ENCODE assay signal across 11 cellular contexts in the genomic region with DNA sequence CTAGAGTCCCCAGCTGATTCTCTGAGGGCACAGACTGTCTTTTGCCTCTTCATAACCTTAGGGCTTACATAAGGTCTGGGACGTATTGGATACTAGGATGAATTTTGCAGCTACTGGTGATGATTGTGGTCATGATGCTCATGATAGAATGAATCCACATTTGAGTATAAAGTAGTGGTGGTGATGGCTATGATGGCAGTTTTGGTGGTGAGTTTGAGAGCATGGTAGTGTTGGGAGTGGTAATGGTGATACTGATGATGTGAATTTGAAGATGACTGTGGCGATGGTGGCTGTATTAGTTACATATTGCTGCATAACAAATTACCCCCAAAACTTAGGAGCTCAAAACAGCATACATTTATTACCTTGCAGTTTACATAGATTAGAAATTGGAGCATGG. TPM values are rescaled to one million over a fixed set of nuclear protein-coding genes. Genes with fewer than 3 reads are reported as not detected.
DNase-seq lines count a peak whose midpoint lies in the region; ATAC-seq lines count a peak whose summit lies in the region.
"Had no signal": no experiment of that assay in that cellular context is flagged by ENCODE, and none has a peak within 500 bp of the region (broad histone marks: within the 10 kb centered on the region; RNA-seq: fewer than 3 reads in every experiment).

No MANE protein-coding gene starts in this region.

- no peak overlapping the region for H3K4me3 Mint-ChIP-seq in activated CD4-positive, alpha-beta T cell treated with anti-CD3 and anti-CD28 coated beads for 36 hours
- no peak overlapping the region for H3K4me3 Mint-ChIP-seq in activated T-cell treated with anti-CD3 and anti-CD28 coated beads, Interleukin-2, amount 50 U/mL, for 4 hours
- H3K4me3 Mint-ChIP-seq in activated naive CD8-positive, alpha-beta T cell, result peak overlapping the region; percentile 8
- H3K4me3 Mint-ChIP-seq in activated naive CD8-positive, alpha-beta T cell treated with anti-CD3 and anti-CD28 coated beads for 36 hours, result no peak overlapping the region
- H3K4me3 Mint-ChIP-seq in stimulated activated effector memory CD8-positive, alpha-beta T cell treated with anti-CD3 and anti-CD28 coated beads, Interleukin-12 subunit alpha, Interleukin-12 subunit beta, amount 100 ng/mL, for 72 hours, result no peak overlapping the region
- H3K4me3 Mint-ChIP-seq: CD4-positive, alpha-beta T cell had no signal

- peak overlapping the region; percentile 5 for H3K27ac Mint-ChIP-seq in activated CD4-positive, alpha-beta T cell treated with anti-CD3 and anti-CD28 coated beads for 36 hours
- H3K27ac Mint-ChIP-seq in activated naive CD8-positive, alpha-beta T cell, result peak overlapping the region; percentile 85
- no peak overlapping the region for H3K27ac Mint-ChIP-seq in activated naive CD8-positive, alpha-beta T cell treated with anti-CD3 and anti-CD28 coated beads for 36 hours
- H3K27ac Mint-ChIP-seq in stimulated activated effector memory CD8-positive, alpha-beta T cell treated with anti-CD3 and anti-CD28 coated beads, Interleukin-12 subunit alpha, Interleukin-12 subunit beta, amount 100 ng/mL, for 72 hours, result no peak overlapping the region
- H3K27ac Mint-ChIP-seq: CD4-positive, alpha-beta T cell had no signal

- H3K36me3 Mint-ChIP-seq in activated CD4-positive, alpha-beta T cell treated with anti-CD3 and anti-CD28 coated beads for 36 hours (ENCODE audit: low read depth), result no peaks in the 10 kb centered on the region
- no peaks in the 10 kb centered on the region for H3K36me3 Mint-ChIP-seq in activated T-cell treated with anti-CD3 and anti-CD28 coated beads, Interleukin-2, amount 50 U/mL, for 4 hours (ENCODE audit: insufficient read depth)
- H3K36me3 Mint-ChIP-seq in activated naive CD8-positive, alpha-beta T cell, result no peaks in the 10 kb centered on the region
- no peaks in the 10 kb centered on the region for H3K36me3 Mint-ChIP-seq in activated naive CD8-positive, alpha-beta T cell treated with anti-CD3 and anti-CD28 coated beads for 36 hours
- peaks cover 6% of the 10 kb centered on the region for H3K36me3 Mint-ChIP-seq in stimulated activated effector memory CD8-positive, alpha-beta T cell treated with anti-CD3 and anti-CD28 coated beads, Interleukin-12 subunit alpha, Interleukin-12 subunit beta, amount 100 ng/mL, for 72 hours

- no peak for DNase-seq in activated CD4-positive, alpha-beta T cell treated with anti-CD3 and anti-CD28 coated beads for 36 hours
- no peak for DNase-seq in activated CD4-positive, alpha-beta T cell treated with anti-CD3 and anti-CD28 coated beads for 4 hours
- DNase-seq in activated T-cell treated with anti-CD3 and anti-CD28 coated beads, Interleukin-2, amount 50 U/mL, for 4 hours, result no peak
- no peak for DNase-seq in activated T-cell treated with anti-CD3 and anti-CD28 coated beads, Interleukin-2, amount 50 U/mL, for 48 hours
- no peak for DNase-seq in activated naive CD8-positive, alpha-beta T cell treated with anti-CD3 and anti-CD28 coated beads for 36 hours
- DNase-seq in stimulated activated effector memory CD8-positive, alpha-beta T cell treated with anti-CD3 and anti-CD28 coated beads, Interleukin-12 subunit alpha, Interleukin-12 subunit beta, amount 100 ng/mL, for 72 hours (ENCODE audit: low spot score in 2 of 2), result no peak
- no peak for DNase-seq in NCI-H2029 (lab: John Stamatoyannopoulos, UW)
- DNase-seq: AML-193; CD4-positive, alpha-beta T cell had no signal

- H3K27me3 Mint-ChIP-seq in activated CD4-positive, alpha-beta T cell treated with anti-CD3 and anti-CD28 coated beads for 36 hours, result peaks cover under 1% of the 10 kb centered on the region
- H3K27me3 Mint-ChIP-seq in activated T-cell treated with anti-CD3 and anti-CD28 coated beads, Interleukin-2, amount 50 U/mL, for 4 hours (ENCODE audit: low read depth), result peaks cover 2% of the 10 kb centered on the region
- no peaks in the 10 kb centered on the region for H3K27me3 Mint-ChIP-seq in activated naive CD8-positive, alpha-beta T cell
- peaks cover 8% of the 10 kb centered on the region for H3K27me3 Mint-ChIP-seq in activated naive CD8-positive, alpha-beta T cell treated with anti-CD3 and anti-CD28 coated beads for 36 hours

- intact Hi-C loops in activated CD4-positive, alpha-beta T cell treated with anti-CD3 and anti-CD28 coated beads for 36 hours (cut with DNase I, micrococcal nuclease), result no loop called here

- CTCF ChIA-PET in activated CD4-positive, alpha-beta T cell treated with anti-CD3 and anti-CD28 coated beads for 36 hours (lab: Charles Lee), result interaction anchor here (0.9 to 10.3 kb wide), 5 partner anchors 11 to 98 kb away, joined by 4 to 146 read pairs (median 67); no protein-coding TSS in a partner anchor

- POLR2A ChIA-PET in activated CD4-positive, alpha-beta T cell treated with anti-CD3 and anti-CD28 coated beads for 36 hours (lab: Charles Lee), result interaction anchor here (1.2 to 1.6 kb wide), 3 partner anchors 16 to 22 kb away, joined by 3 to 4 read pairs (median 4); a partner anchor contains a TSS

- ATAC-seq in activated CD4-positive, alpha-beta T cell treated with anti-CD3 and anti-CD28 coated beads for 36 hours, result peak; percentile 33
- ATAC-seq in activated T-cell treated with anti-CD3 and anti-CD28 coated beads, Interleukin-2, amount 50 U/mL, for 4 hours, result peak; percentile 19 to 24
- ATAC-seq in stimulated activated effector memory CD8-positive, alpha-beta T cell treated with anti-CD3 and anti-CD28 coated beads, Interleukin-12 subunit alpha, Interleukin-12 subunit beta, amount 100 ng/mL, for 72 hours, result peak; percentile 32
- ATAC-seq: A549 had no signal

- H3K4me1 Mint-ChIP-seq in activated CD4-positive, alpha-beta T cell treated with anti-CD3 and anti-CD28 coated beads for 36 hours, result peaks cover 27% of the 10 kb centered on the region
- H3K4me1 Mint-ChIP-seq in activated T-cell treated with anti-CD3 and anti-CD28 coated beads, Interleukin-2, amount 50 U/mL, for 4 hours (ENCODE audit: low read depth), result no peaks in the 10 kb centered on the region
- H3K4me1 Mint-ChIP-seq in activated naive CD8-positive, alpha-beta T cell (ENCODE audit: low read depth), result peaks cover 20% of the 10 kb centered on the region
- peaks cover 11% of the 10 kb centered on the region for H3K4me1 Mint-ChIP-seq in activated naive CD8-positive, alpha-beta T cell treated with anti-CD3 and anti-CD28 coated beads for 36 hours
- peaks cover 17% of the 10 kb centered on the region for H3K4me1 Mint-ChIP-seq in stimulated activated effector memory CD8-positive, alpha-beta T cell treated with anti-CD3 and anti-CD28 coated beads, Interleukin-12 subunit alpha, Interleukin-12 subunit beta, amount 100 ng/mL, for 72 hours

- no peaks in the 10 kb centered on the region for H3K9me3 Mint-ChIP-seq in activated CD4-positive, alpha-beta T cell treated with anti-CD3 and anti-CD28 coated beads for 36 hours (ENCODE audit: low read depth)
- no peaks in the 10 kb centered on the region for H3K9me3 Mint-ChIP-seq in activated T-cell treated with anti-CD3 and anti-CD28 coated beads, Interleukin-2, amount 50 U/mL, for 4 hours
- no peaks in the 10 kb centered on the region for H3K9me3 Mint-ChIP-seq in activated naive CD8-positive, alpha-beta T cell (ENCODE audit: low read depth)
- no peaks in the 10 kb centered on the region for H3K9me3 Mint-ChIP-seq in activated naive CD8-positive, alpha-beta T cell treated with anti-CD3 and anti-CD28 coated beads for 36 hours
- H3K9me3 Mint-ChIP-seq in stimulated activated effector memory CD8-positive, alpha-beta T cell treated with anti-CD3 and anti-CD28 coated beads, Interleukin-12 subunit alpha, Interleukin-12 subunit beta, amount 100 ng/mL, for 72 hours, result no peaks in the 10 kb centered on the region
- H3K9me3 Mint-ChIP-seq: CD4-positive, alpha-beta T cell had no signal

RNA-seq across cellular contexts. Expression of a gene that starts 14.1 kb away (rescaled TPM):
- 1 to 10 TPM; 7.3 to 8.0 TPM for total RNA-seq in activated CD4-positive, alpha-beta T cell treated with anti-CD3 and anti-CD28 coated beads for 36 hours
- total RNA-seq in activated T-cell treated with anti-CD3 and anti-CD28 coated beads, Interleukin-2, amount 50 U/mL, for 4 hours, result 1 to 10 TPM; 2.8 to 8.4 (median 7.7) TPM
- total RNA-seq in activated naive CD8-positive, alpha-beta T cell treated with anti-CD3 and anti-CD28 coated beads for 36 hours, result 10 to 100 TPM; 10.8 TPM

RNA-seq across cellular contexts. Expression of a gene that starts 18.0 kb away (rescaled TPM):
- total RNA-seq in activated CD4-positive, alpha-beta T cell treated with anti-CD3 and anti-CD28 coated beads for 36 hours, result 100 to 1,000 TPM in 1 of 2 experiments, 10 to 100 TPM in 1; 99.7 to 118 TPM
- total RNA-seq in activated T-cell treated with anti-CD3 and anti-CD28 coated beads, Interleukin-2, amount 50 U/mL, for 4 hours, result 10 to 100 TPM; 22.6 to 26.0 (median 25.6) TPM
- 100 to 1,000 TPM; 111 to 119 TPM for total RNA-seq in activated naive CD8-positive, alpha-beta T cell treated with anti-CD3 and anti-CD28 coated beads for 36 hours

RNA-seq across cellular contexts. Expression of a gene that starts 41.8 kb away (rescaled TPM):
- 10 to 100 TPM; 51.8 to 76.6 TPM for total RNA-seq in activated CD4-positive, alpha-beta T cell treated with anti-CD3 and anti-CD28 coated beads for 36 hours
- total RNA-seq in activated T-cell treated with anti-CD3 and anti-CD28 coated beads, Interleukin-2, amount 50 U/mL, for 4 hours, result 10 to 100 TPM; 85.8 to 99.4 (median 97.6) TPM
- 10 to 100 TPM; 65.8 to 74.8 TPM for total RNA-seq in activated naive CD8-positive, alpha-beta T cell treated with anti-CD3 and anti-CD28 coated beads for 36 hours

Comparison
In these comparisons a context has a peak if more than half of its experiments do, and no peak if none do; other contexts are left out.
1. H3K27ac Mint-ChIP-seq: peak in activated CD4-positive, alpha-beta T cell treated with anti-CD3 and anti-CD28 coated beads for 36 hours (single experiment) and activated naive CD8-positive, alpha-beta T cell (single experiment); none in activated naive CD8-positive, alpha-beta T cell treated with anti-CD3 and anti-CD28 coated beads for 36 hours (single experiment) and stimulated activated effector memory CD8-positive, alpha-beta T cell treated with anti-CD3 and anti-CD28 coated beads, Interleukin-12 subunit alpha, Interleukin-12 subunit beta, amount 100 ng/mL, for 72 hours (single experiment).
2. Peak in every context shown above with its lines, with median percentiles within 50 percentile points of each other: ATAC-seq.